ENCODE assay signal across 10 cellular contexts in the genomic region with DNA sequence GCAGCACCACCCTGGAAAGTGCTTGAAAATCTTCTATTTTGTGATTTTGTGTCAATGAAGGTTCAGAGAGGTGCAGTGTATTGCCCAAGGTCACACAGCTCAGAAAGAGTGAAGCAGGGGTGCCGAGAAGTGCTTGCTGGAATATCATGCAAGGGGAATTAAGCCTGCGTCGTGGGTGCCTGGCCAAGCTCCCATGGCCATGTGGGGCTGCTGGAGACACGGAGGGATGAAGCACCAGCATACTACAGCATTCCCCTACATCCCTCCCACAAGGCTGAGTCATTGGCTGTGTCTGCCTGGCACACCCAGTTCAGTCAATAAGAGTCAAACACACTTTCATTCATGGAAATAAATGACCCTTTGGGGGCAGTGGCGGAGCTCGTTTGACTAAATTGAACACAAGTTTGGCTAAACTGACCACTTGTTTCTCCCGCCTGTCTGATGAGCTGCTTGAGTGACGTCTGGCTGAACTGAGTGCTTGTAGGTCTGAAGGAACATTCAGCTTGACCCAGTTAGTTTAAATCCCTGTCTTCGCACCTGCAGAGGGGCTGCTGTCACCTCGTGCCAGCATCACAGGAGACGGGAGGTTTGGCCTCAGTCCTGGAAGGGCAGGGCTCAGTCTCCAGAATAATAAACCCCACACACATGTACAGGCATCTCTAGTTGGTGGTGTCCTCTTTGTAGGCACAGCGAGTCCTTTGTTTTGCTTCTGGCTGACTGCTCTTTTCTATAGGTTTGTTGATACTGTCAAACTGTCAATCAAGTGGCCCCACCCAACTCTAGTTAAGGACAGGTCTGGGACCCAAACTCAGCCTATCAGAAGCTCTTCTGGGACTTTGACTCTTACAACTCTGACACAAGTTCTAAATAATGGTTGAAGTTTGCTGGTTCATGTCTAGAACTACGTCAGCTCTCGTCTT. TPM values are rescaled to one million over a fixed set of nuclear protein-coding genes. Genes with fewer than 3 reads are reported as not detected.
DNase-seq lines count a peak whose midpoint lies in the region; ATAC-seq lines count a peak whose summit lies in the region.
"Had no signal": no experiment of that assay in that cellular context is flagged by ENCODE, and none has a peak within 500 bp of the region (broad histone marks: within the 10 kb centered on the region; RNA-seq: fewer than 3 reads in every experiment).

No MANE protein-coding gene starts in this region.

- ATAC-seq in GM19467 (IDR thresholded peaks at IDR 0.05; ENCODE audit: unreplicated experiment) (no peak), HG03442 (IDR thresholded peaks at IDR 0.05; ENCODE audit: unreplicated experiment) (no peak)

- H3K79me1 ChIP-seq in mesendoderm (ENCODE audit: low read length) = no peaks in the 10 kb centered on the region

- H3K79me2 ChIP-seq in GM23248 (ENCODE audit: insufficient read depth) (no peaks in the 10 kb centered on the region), mesendoderm (ENCODE audit: control insufficient read depth, insufficient read depth, low read length) (no peaks in the 10 kb centered on the region)

- WGBS in GM23248 (ENCODE audit: low coverage in 1 of 2, low lambda C conversion rate in 2 of 2, missing lambda C conversion rate in 2 of 2), 2 experiments = 26 to 27% methylated on average over 14 of the region's 14 CpGs
- WGBS in mesendoderm (ENCODE audit: extremely low coverage, insufficient coverage, low lambda C conversion rate) = no CpG with 5 or more reads among the region's 14 CpGs

- peaks cover 46% of the 10 kb centered on the region for H3K4me1 ChIP-seq in GM23248 (ENCODE audit: insufficient read depth)
- H3K4me1 ChIP-seq in mesendoderm (ENCODE audit: control insufficient read depth, low read depth, low read length) = no peaks in the 10 kb centered on the region

- no peaks in the 10 kb centered on the region for H3K9me3 ChIP-seq in GM23248 (ENCODE audit: low read depth)

- H3K27ac ChIP-seq in GM23248 (peak overlapping the region; percentile 46), mesendoderm (ENCODE audit: low read depth, low read length) (no peak overlapping the region)

- H3K9ac ChIP-seq in GM23248 = peak overlapping the region; percentile 26; the same call in 1 of the 2 replicates
- no peak overlapping the region for H3K9ac ChIP-seq in mesendoderm (ENCODE audit: low read length)

- no peaks in the 10 kb centered on the region for H3K9me2 ChIP-seq in GM23248 (ENCODE audit: insufficient read depth)

- H3K56ac ChIP-seq in mesendoderm (ENCODE audit: low read length) = no peak overlapping the region

- H3K23ac ChIP-seq in mesendoderm (ENCODE audit: low read length) = no peak overlapping the region

- no peak overlapping the region for H4K8ac ChIP-seq in mesendoderm (ENCODE audit: low read depth, low read length)

- in situ Hi-C loops in GM23248 (cut with MboI) = no loop called here

- H3K36me3 ChIP-seq in GM23248 (ENCODE audit: low read depth) (no peaks in the 10 kb centered on the region), mesendoderm (ENCODE audit: control insufficient read depth, insufficient read depth, low read length) (no peaks in the 10 kb centered on the region)

- H3K4ac ChIP-seq in mesendoderm (ENCODE audit: low read depth, low read length) = no peak overlapping the region

- no peak overlapping the region for H3K18ac ChIP-seq in mesendoderm (ENCODE audit: low read length)

- H2BK5ac ChIP-seq in mesendoderm (ENCODE audit: low read length) = no peak overlapping the region

- H2AFZ ChIP-seq in GM23248 = no peak overlapping the region

- H4K20me1 ChIP-seq in GM23248 (ENCODE audit: insufficient read depth) = no peaks in the 10 kb centered on the region

- H3K27me3 ChIP-seq in GM23248 (replicated peaks; ENCODE audit: insufficient read depth) (no peaks in the 10 kb centered on the region), mesendoderm (ENCODE audit: insufficient read depth, low read length, poor library complexity) (no peaks in the 10 kb centered on the region)

- no peak overlapping the region for H2AK5ac ChIP-seq in mesendoderm (ENCODE audit: low read length)

- no peak overlapping the region for H2BK15ac ChIP-seq in mesendoderm (replicated peaks; ENCODE audit: low read depth)

- peaks cover 44% of the 10 kb centered on the region for H3F3A ChIP-seq in GM23248 (ENCODE audit: insufficient read depth)

- DNase-seq in GM23248 = peak; percentile 97
- peak; percentile 89 for DNase-seq in RKO (ENCODE audit: low spot score)
- peak; percentile 57 for DNase-seq in fibroblast of the conjunctiva (ENCODE audit: low read depth)
- peak; percentile 41 for DNase-seq in retina
- DNase-seq in mesendoderm = no peak
- DNase-seq in DMS114 treated with DMSO at 0.1 percent for 48 hours (lab: John Stamatoyannopoulos, UW; ENCODE audit: unreplicated experiment) = no peak
- DNase-seq: activated gamma-delta T cell treated with Interleukin-2 at 50 U/mL for 16 hours; stimulated activated CD4-positive, alpha-beta T cell treated with anti-CD3 and anti-CD28 coated beads, Interleukin-2, amount 100 ng/mL, for 24 hours had no signal

- no peak overlapping the region for H2BK120ac ChIP-seq in mesendoderm (ENCODE audit: low read depth, low read length)

- H4K5ac ChIP-seq in mesendoderm (ENCODE audit: low read length) = no peak overlapping the region

- peak overlapping the region; percentile 53 for H3K4me2 ChIP-seq in GM23248 (ENCODE audit: unreplicated experiment)
- H3K4me2 ChIP-seq in mesendoderm (ENCODE audit: low read length) = no peak overlapping the region

- H3K4me3 ChIP-seq in GM23248 = no peak overlapping the region
- no peak overlapping the region for H3K4me3 ChIP-seq in mesendoderm (ENCODE audit: low read length)

RNA-seq across cellular contexts. Expression of gene TGM2, which starts 8.4 kb away (rescaled TPM):
- 311 and 339 TPM in 2 replicates for total RNA-seq in GM23248 (2014; rRNA removed; shearing (Covaris generic))
- polyA plus RNA-seq in GM23248 (2016; fragmentation: Nextera tagmentation; extraction: Ambion mirVana) = 254 and 269 TPM in 2 replicates
- 0.56 TPM for polyA plus RNA-seq in mesendoderm (2013, experiment 1 of 2)
- polyA plus RNA-seq in mesendoderm (2013, experiment 2 of 2) = 0.56 TPM

Comparison
In these comparisons a context has a peak if more than half of its experiments do, and no peak if none do; other contexts are left out.
1. DNase-seq: peak in GM23248 (single experiment), RKO (single experiment), fibroblast of the conjunctiva (single experiment) and retina (single experiment); none in mesendoderm (single experiment) and DMS114 treated with DMSO at 0.1 percent for 48 hours (single experiment).